1 cellular context compared by ENCODE assay signal in genomic region chr3:195542691-195543641, GRCh38.
TF ChIP-seq lines count a peak whose summit lies in the region.

Gene PPP1R2 (minus strand): TSS chr3:195543325. CDS start chr3:195543025, 300 bp downstream.

TF ChIP-seq in K562, 482 proteins besides CTCF, POLR2A, EP300 and RAD21 (continued from another document and continues in another):
- 0 out of 2 replicates have a peak, but pooled peaks have one; percentile 21 for TF ChIP-seq FOXJ2 (tag; IDR thresholded peaks at IDR 0.05)
- TF ChIP-seq ATF1 (CRISPR knock-in tag; IDR thresholded peaks at IDR 0.05): no peak
- TF ChIP-seq ATF1 (tag; IDR thresholded peaks at IDR 0.05): peak; percentile 73
- peak; percentile 75; the same call in 1 of the 2 replicates for TF ChIP-seq PML (IDR thresholded peaks at IDR 0.05; ENCODE audit: low read length)
- no peak for TF ChIP-seq ZNF57 (CRISPR knock-in tag; IDR thresholded peaks at IDR 0.05)
- TF ChIP-seq PTRF (tag; IDR thresholded peaks at IDR 0.05): no peak
- no peak for TF ChIP-seq NR2C1 (IDR thresholded peaks at IDR 0.05)
- TF ChIP-seq NR2C1 (tag; IDR thresholded peaks at IDR 0.05): peak; percentile 16; the same call in 1 of the 2 replicates
- TF ChIP-seq DDX20 (tag; IDR thresholded peaks at IDR 0.05; ENCODE audit: low read depth): no peak
- peak; percentile 39 for TF ChIP-seq HMGN3 (IDR thresholded peaks at IDR 0.05; ENCODE audit: borderline replicate concordance, extremely low read depth, insufficient read length, low read depth, low read length)
- TF ChIP-seq NR2C2 (CRISPR knock-in tag; IDR thresholded peaks at IDR 0.05): peak; percentile 65
- TF ChIP-seq NR2C2 (tag; IDR thresholded peaks at IDR 0.05): peak; percentile 83
- TF ChIP-seq PURB (CRISPR knock-in tag; IDR thresholded peaks at IDR 0.05; ENCODE audit: low read depth): no peak
- TF ChIP-seq CCAR2 (IDR thresholded peaks at IDR 0.05; ENCODE audit: low read depth, low read length): no peak
- no peak for TF ChIP-seq TOE1 (IDR thresholded peaks at IDR 0.05; ENCODE audit: borderline replicate concordance)
- peak; percentile 69; the same call in 1 of the 2 replicates for TF ChIP-seq TOE1 (CRISPR knock-in tag; IDR thresholded peaks at IDR 0.05; ENCODE audit: borderline replicate concordance, low read depth)
- peak; percentile 38; the same call in 1 of the 2 replicates for TF ChIP-seq L3MBTL2 (IDR thresholded peaks at IDR 0.05)
- TF ChIP-seq GTF2E2 (tag; IDR thresholded peaks at IDR 0.05): no peak
- peak; percentile 70; the same call in 1 of the 2 replicates for TF ChIP-seq ZBTB7A (IDR thresholded peaks at IDR 0.05; ENCODE audit: borderline replicate concordance, control insufficient read depth, low read depth, low read length)
- no peak for TF ChIP-seq ARID3B (CRISPR knock-in tag; IDR thresholded peaks at IDR 0.05; ENCODE audit: borderline replicate concordance)
- no peak for TF ChIP-seq BRF2 (IDR thresholded peaks at IDR 0.05; ENCODE audit: borderline replicate concordance, insufficient read depth, insufficient read length)
- TF ChIP-seq HEY1 (CRISPR knock-in tag; IDR thresholded peaks at IDR 0.05; ENCODE audit: borderline replicate concordance): no peak
- no peak for TF ChIP-seq IFI16 (CRISPR knock-in tag; IDR thresholded peaks at IDR 0.05)
- TF ChIP-seq LCOR (CRISPR knock-in tag; IDR thresholded peaks at IDR 0.05): peak; percentile 74; the same call in 1 of the 2 replicates
- peak; percentile 42; the same call in 1 of the 2 replicates for TF ChIP-seq JUND (IDR thresholded peaks at IDR 0.05; ENCODE audit: borderline replicate concordance, low read depth, low read length)
- no peak; the same call in 2 of the 3 replicates for TF ChIP-seq JUND (tag; IDR thresholded peaks at IDR 0.05; ENCODE audit: borderline replicate concordance, low read depth, low read length)
- peak; percentile 54 for TF ChIP-seq CCNT2 (IDR thresholded peaks at IDR 0.05; ENCODE audit: borderline replicate concordance, extremely low read depth, insufficient read length, low read depth, low read length)
- TF ChIP-seq CBFA2T3 (IDR thresholded peaks at IDR 0.05): no peak
- TF ChIP-seq TAF1 (IDR thresholded peaks at IDR 0.05; ENCODE audit: control insufficient read depth, extremely low read depth, insufficient read depth, low read length, severe bottlenecking): peak; percentile 86
- TF ChIP-seq RBM34 (IDR thresholded peaks at IDR 0.05; ENCODE audit: borderline replicate concordance, insufficient read depth, low read length): no peak
- TF ChIP-seq ZNF274 (IDR thresholded peaks at IDR 0.05; ENCODE audit: borderline replicate concordance, low read depth, low read length): no peak
- no peak for TF ChIP-seq ZNF551 (CRISPR knock-in tag; IDR thresholded peaks at IDR 0.05)
- TF ChIP-seq, protein P1, sequence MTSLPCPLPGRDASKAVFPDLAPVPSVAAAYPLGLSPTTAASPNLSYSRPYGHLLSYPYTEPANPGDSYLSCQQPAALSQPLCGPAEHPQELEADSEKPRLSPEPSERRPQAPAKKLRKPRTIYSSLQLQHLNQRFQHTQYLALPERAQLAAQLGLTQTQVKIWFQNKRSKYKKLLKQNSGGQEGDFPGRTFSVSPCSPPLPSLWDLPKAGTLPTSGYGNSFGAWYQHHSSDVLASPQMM (CRISPR knock-in tag; IDR thresholded peaks at IDR 0.05): no peak
- TF ChIP-seq, protein P2, sequence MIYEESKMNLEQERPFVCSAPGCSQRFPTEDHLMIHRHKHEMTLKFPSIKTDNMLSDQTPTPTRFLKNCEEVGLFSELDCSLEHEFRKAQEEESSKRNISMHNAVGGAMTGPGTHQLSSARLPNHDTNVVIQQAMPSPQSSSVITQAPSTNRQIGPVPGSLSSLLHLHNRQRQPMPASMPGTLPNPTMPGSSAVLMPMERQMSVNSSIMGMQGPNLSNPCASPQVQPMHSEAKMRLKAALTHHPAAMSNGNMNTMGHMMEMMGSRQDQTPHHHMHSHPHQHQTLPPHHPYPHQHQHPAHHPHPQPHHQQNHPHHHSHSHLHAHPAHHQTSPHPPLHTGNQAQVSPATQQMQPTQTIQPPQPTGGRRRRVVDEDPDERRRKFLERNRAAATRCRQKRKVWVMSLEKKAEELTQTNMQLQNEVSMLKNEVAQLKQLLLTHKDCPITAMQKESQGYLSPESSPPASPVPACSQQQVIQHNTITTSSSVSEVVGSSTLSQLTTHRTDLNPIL (CRISPR knock-in tag; IDR thresholded peaks at IDR 0.05): no peak
- peak in 2 of 3 experiments; percentile 55 to 76 for TF ChIP-seq YY1 (IDR thresholded peaks at IDR 0.05; ENCODE audit: borderline replicate concordance in 1 of 3, control insufficient read depth in 1 of 3, extremely low read depth in 1 of 3, insufficient read depth in 3 of 3, insufficient read length in 1 of 3, insufficient replicate concordance in 2 of 3, low read depth in 1 of 3, low read length in 2 of 3)
- no peak for TF ChIP-seq PRDM10 (IDR thresholded peaks at IDR 0.05; ENCODE audit: partially characterized antibody)
- TF ChIP-seq KDM5B (IDR thresholded peaks at IDR 0.05; ENCODE audit: insufficient replicate concordance, low read depth, low read length): peak; percentile 94
- TF ChIP-seq MTA1 (IDR thresholded peaks at IDR 0.05; ENCODE audit: borderline replicate concordance): no peak
- TF ChIP-seq MIER1 (IDR thresholded peaks at IDR 0.05; ENCODE audit: low read depth): no peak
- peak; percentile 79; the same call in 1 of the 2 replicates for TF ChIP-seq POLR2AphosphoS2 (IDR thresholded peaks at IDR 0.05; ENCODE audit: low read length)
- TF ChIP-seq TRIM28 (IDR thresholded peaks at IDR 0.05): no peak
- TF ChIP-seq USF1 (CRISPR knock-in tag; IDR thresholded peaks at IDR 0.05): no peak
- no peak for TF ChIP-seq SMAD3 (CRISPR knock-in tag; conservative IDR thresholded peaks at IDR 0.05)
- 0 out of 2 replicates have a peak, but pooled peaks have one; percentile 34 for TF ChIP-seq TAF7 (tag; IDR thresholded peaks at IDR 0.05)
- TF ChIP-seq NR0B1 (IDR thresholded peaks at IDR 0.05; ENCODE audit: partially characterized antibody): no peak
- TF ChIP-seq ZFP91 (CRISPR knock-in tag; IDR thresholded peaks at IDR 0.05): 0 out of 2 replicates have a peak, but pooled peaks have one; percentile 25
- TF ChIP-seq NCOR1 (IDR thresholded peaks at IDR 0.05): no peak
- TF ChIP-seq TSHZ1 (CRISPR knock-in tag; IDR thresholded peaks at IDR 0.05): no peak
- TF ChIP-seq GTF2F1 (IDR thresholded peaks at IDR 0.05; ENCODE audit: low read depth, low read length): 0 out of 2 replicates have a peak, but pooled peaks have one; percentile 29
- TF ChIP-seq ZKSCAN1 (IDR thresholded peaks at IDR 0.05; ENCODE audit: low read depth, low read length): no peak
- no peak; the same call in 1 of the 2 replicates for TF ChIP-seq FOXK1 (CRISPR knock-in tag; IDR thresholded peaks at IDR 0.05; ENCODE audit: borderline replicate concordance)
- TF ChIP-seq ZNF217 (CRISPR knock-in tag; IDR thresholded peaks at IDR 0.05): no peak
- TF ChIP-seq MYC (IDR thresholded peaks at IDR 0.05; ENCODE audit: low read depth, low read length): no peak
- peak; percentile 58; the same call in 1 of the 2 replicates for TF ChIP-seq MYC (CRISPR knock-in tag; IDR thresholded peaks at IDR 0.05; ENCODE audit: borderline replicate concordance, low read depth)
- TF ChIP-seq TGIF2 (CRISPR knock-in tag; IDR thresholded peaks at IDR 0.05): 0 out of 2 replicates have a peak, but pooled peaks have one; percentile 62
